ENCODE assay signal across 13 cellular contexts in the genomic region with DNA sequence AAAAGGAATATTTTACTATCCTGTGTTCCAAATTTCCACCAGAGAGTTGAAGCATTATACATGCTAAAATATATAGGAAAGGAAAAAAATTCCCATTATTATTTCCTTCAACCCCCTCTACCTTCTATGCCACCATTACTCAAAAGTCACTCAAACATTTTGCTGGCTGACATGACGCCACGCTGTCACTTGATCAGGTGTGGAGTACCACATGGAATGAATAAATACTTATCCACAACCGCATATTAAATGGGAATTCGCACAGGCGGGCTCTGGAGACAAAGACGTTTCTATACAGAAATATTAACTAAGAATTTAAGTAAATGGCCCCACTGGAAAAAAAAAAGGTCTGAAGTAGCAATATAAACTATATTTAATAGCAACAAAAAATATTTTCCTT.
"Had no signal": no experiment of that assay in that cellular context is flagged by ENCODE, and none has a peak within 500 bp of the region (broad histone marks: within the 10 kb centered on the region; RNA-seq: fewer than 3 reads in every experiment).

No MANE protein-coding gene starts in this region.

- H3K9me3 Mint-ChIP-seq: effector memory CD8-positive, alpha-beta T cell; stimulated activated effector memory CD8-positive, alpha-beta T cell treated with anti-CD3 and anti-CD28 coated beads, Interleukin-12 subunit alpha, Interleukin-12 subunit beta, amount 100 ng/mL, for 72 hours; T-helper 1 cell treated with Interleukin-12 subunit alpha and Interleukin-12 subunit beta and Interleukin-4 antibody, amounts not matched to agents 30 μg/mL and 1 μg/mL, for 36 hours had no signal

- H3K27me3 Mint-ChIP-seq: effector memory CD8-positive, alpha-beta T cell had no signal

- H3K9me3 ChIP-seq: adrenal gland, gastroesophageal sphincter, tibial nerve had no signal

- H3K27me3 ChIP-seq: adrenal gland, gastroesophageal sphincter, tibial nerve had no signal

- ATAC-seq: effector memory CD8-positive, alpha-beta T cell; gastroesophageal sphincter; stimulated activated effector memory CD8-positive, alpha-beta T cell treated with anti-CD3 and anti-CD28 coated beads, Interleukin-12 subunit alpha, Interleukin-12 subunit beta, amount 100 ng/mL, for 72 hours had no signal

- H3K36me3 ChIP-seq: adrenal gland, gastroesophageal sphincter, tibial nerve had no signal

- H3K27ac ChIP-seq: adrenal gland, epithelial cell of prostate, tibial nerve had no signal

- H3K36me3 Mint-ChIP-seq: stimulated activated effector memory CD8-positive, alpha-beta T cell treated with anti-CD3 and anti-CD28 coated beads, Interleukin-12 subunit alpha, Interleukin-12 subunit beta, amount 100 ng/mL, for 72 hours had no signal

- H3K4me3 Mint-ChIP-seq: effector memory CD8-positive, alpha-beta T cell; stimulated activated effector memory CD8-positive, alpha-beta T cell treated with anti-CD3 and anti-CD28 coated beads, Interleukin-12 subunit alpha, Interleukin-12 subunit beta, amount 100 ng/mL, for 72 hours; T-helper 1 cell treated with Interleukin-12 subunit alpha and Interleukin-12 subunit beta and Interleukin-4 antibody, amounts not matched to agents 30 μg/mL and 1 μg/mL, for 36 hours had no signal

- DNase-seq: activated CD4-positive, alpha-beta T cell treated with anti-CD3 and anti-CD28 coated beads for 48 hours; activated CD8-positive, alpha-beta memory T cell treated with anti-CD3 and anti-CD28 coated beads for 24 hours; activated gamma-delta T cell; activated T-cell treated with anti-CD3 and anti-CD28 coated beads for 4 hours; adrenal gland; caudate nucleus; effector memory CD8-positive, alpha-beta T cell; retina had no signal

- H3K4me3 ChIP-seq: adrenal gland, gastroesophageal sphincter, tibial nerve had no signal

- H3K27ac Mint-ChIP-seq: stimulated activated effector memory CD8-positive, alpha-beta T cell treated with anti-CD3 and anti-CD28 coated beads, Interleukin-12 subunit alpha, Interleukin-12 subunit beta, amount 100 ng/mL, for 72 hours; T-helper 1 cell treated with Interleukin-12 subunit alpha and Interleukin-12 subunit beta and Interleukin-4 antibody, amounts not matched to agents 30 μg/mL and 1 μg/mL, for 36 hours had no signal
